Comparison of ENCODE assay signal across 8 cellular contexts in the genomic region with DNA sequence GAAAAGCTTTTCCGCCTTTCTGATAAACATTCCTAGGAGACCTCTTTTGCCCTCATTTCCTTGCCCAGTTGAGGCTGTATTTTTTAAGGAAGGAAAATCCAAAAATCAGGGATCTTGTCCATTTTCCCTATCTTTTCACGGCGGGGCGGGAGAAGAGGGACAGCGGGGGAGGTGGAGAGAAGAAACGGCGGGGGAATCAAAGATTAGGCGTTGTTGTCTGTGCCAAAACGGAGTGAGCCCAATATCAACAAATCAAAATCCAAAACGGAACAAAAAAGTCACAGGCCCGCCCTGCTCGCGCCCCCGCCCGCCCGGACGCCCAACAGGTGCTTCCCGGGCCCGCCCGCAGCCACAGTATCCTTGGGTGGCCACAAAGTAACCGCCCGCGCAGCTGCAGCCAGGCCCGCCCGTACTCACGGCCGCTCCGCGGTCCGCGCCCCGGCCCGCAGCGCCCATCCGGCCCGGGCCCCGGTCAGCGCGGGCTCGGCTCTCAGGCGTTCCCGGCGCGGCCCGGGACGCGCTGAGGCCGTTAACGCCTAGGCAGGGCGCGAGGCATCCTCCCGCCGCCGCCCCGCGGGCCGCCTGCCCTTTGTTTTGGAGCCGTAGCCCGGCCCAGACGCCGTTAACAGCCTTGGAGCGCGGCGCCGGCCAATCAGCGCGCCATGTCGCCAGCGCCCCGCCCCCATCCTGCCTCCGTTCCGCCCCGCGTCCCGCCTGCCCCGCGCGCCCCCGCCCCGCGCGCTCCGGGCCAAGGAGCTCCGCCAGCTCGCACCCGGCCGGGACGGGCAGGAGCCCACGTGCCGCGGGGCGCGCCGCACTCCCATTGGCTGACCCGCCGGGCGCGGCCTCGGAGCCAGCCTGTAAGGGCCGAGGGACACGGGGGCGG. TPM values are rescaled to one million over a fixed set of nuclear protein-coding genes. Genes with fewer than 3 reads are reported as not detected.
DNase-seq lines count a peak whose midpoint lies in the region; ATAC-seq, FAIRE-seq and TF ChIP-seq lines count a peak whose summit lies in the region.

A gene with protein sequence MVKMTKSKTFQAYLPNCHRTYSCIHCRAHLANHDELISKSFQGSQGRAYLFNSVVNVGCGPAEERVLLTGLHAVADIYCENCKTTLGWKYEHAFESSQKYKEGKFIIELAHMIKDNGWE (minus strand): TSS at position 597 of the 886 bp plus-strand sequence. CDS start 25,050 bp downstream, outside the sequence.

- peak; percentile 92 for FAIRE-seq in GM12891 (lab: Jason Lieb, UNC)

- ATAC-seq in HG02678 (IDR thresholded peaks at IDR 0.05; ENCODE audit: unreplicated experiment) (peak; percentile 87), heart left ventricle (peak; percentile 94 to 99 (median 98))

- no peak within 1 kb of the TSS for H3K9ac ChIP-seq in trophoblast cell (ENCODE audit: low read length)

- no peak within 1 kb of the TSS for H3K4ac ChIP-seq in trophoblast cell (ENCODE audit: low read depth, low read length)

- WGBS in adrenal gland, 4 donors, result 0 to 2% (median 1%) methylated on average over 20 to 102 of the region's 102 CpGs
- 0 to 1% (median 1%) methylated on average over 30 to 102 of the region's 102 CpGs for WGBS in heart left ventricle, 4 donors
- no CpG with 5 or more reads among the region's 102 CpGs for WGBS in trophoblast cell (ENCODE audit: extremely low coverage, insufficient coverage, insufficient read length)
- 1% methylated on average over 32 to 33 of the region's 102 CpGs for WGBS in tibial nerve, 2 donors

- H3K27ac ChIP-seq in adrenal gland (peak within 1 kb of the TSS in 4 of 5 donors; percentile 27 to 90 (median 66)), heart left ventricle (peak within 1 kb of the TSS; percentile 41 to 87 (median 74)), trophoblast cell (ENCODE audit: low read depth, low read length) (no peak within 1 kb of the TSS), tibial nerve (peak within 1 kb of the TSS; percentile 61 to 87 (median 78))

- peak within 1 kb of the TSS; percentile 62 for H3K18ac ChIP-seq in trophoblast cell (ENCODE audit: low read length)

- H3K9me3 ChIP-seq in adrenal gland (replicated peaks in 1 of 3), result no peaks in the 10 kb centered on the region
- H3K9me3 ChIP-seq in heart left ventricle, result no peaks in the 10 kb centered on the region
- peaks cover 4% of the 10 kb centered on the region for H3K9me3 ChIP-seq in trophoblast cell (ENCODE audit: insufficient read depth, low read depth, low read length)
- no peaks in the 10 kb centered on the region for H3K9me3 ChIP-seq in tibial nerve

- H2BK12ac ChIP-seq in trophoblast cell (ENCODE audit: low read length), result no peak within 1 kb of the TSS

- peak within 1 kb of the TSS; percentile 64 for H4K8ac ChIP-seq in trophoblast cell (ENCODE audit: low read depth, low read length)

- DNase-seq in GM12891 (ENCODE audit: insufficient read length, low spot score) (peak; percentile 98), NCI-H128 (lab: John Stamatoyannopoulos, UW; ENCODE audit: unreplicated experiment) (peak; percentile 71), SW480 (ENCODE audit: low spot score) (peak; percentile 84), adrenal gland (peak; percentile 95 to 99 (median 97)), heart left ventricle (peak; percentile 97 to 99 (median 98)), trophoblast cell (peak; percentile 96), tibial nerve (ENCODE audit: low spot score in 2 of 2) (peak; percentile 91 to 96)

- peak within 1 kb of the TSS; percentile 26 for H4K91ac ChIP-seq in trophoblast cell (ENCODE audit: low read depth, low read length)

- peak within 1 kb of the TSS; percentile 87 for H2AFZ ChIP-seq in trophoblast cell (ENCODE audit: insufficient read depth, low read length, poor library complexity)

- H3K36me3 ChIP-seq in adrenal gland (replicated peaks in 1 of 2) (no peaks in the 10 kb centered on the region), heart left ventricle (no peaks in the 10 kb centered on the region), trophoblast cell (ENCODE audit: control insufficient read depth in 1 of 2, insufficient read depth in 2 of 2, low read length in 2 of 2) (no peaks in the 10 kb centered on the region), tibial nerve (peaks cover 0 to 7% (median 0%) of the 10 kb centered on the region in 3 donors)

- H3K23ac ChIP-seq in trophoblast cell (ENCODE audit: low read length), result no peak within 1 kb of the TSS

- peak within 1 kb of the TSS; percentile 63 for H3K14ac ChIP-seq in trophoblast cell (ENCODE audit: low read length)

- peaks cover 5 to 8% of the 10 kb centered on the region in 2 donors for H3K4me1 ChIP-seq in adrenal gland (replicated peaks in 1 of 2)
- peaks cover 0 to 18% (median 8%) of the 10 kb centered on the region in 12 donors for H3K4me1 ChIP-seq in heart left ventricle
- H3K4me1 ChIP-seq in trophoblast cell (ENCODE audit: control insufficient read depth in 1 of 2, insufficient read depth in 2 of 2, low read length in 2 of 2), result peaks cover 4 to 5% of the 10 kb centered on the region in 2 experiments
- peaks cover 0 to 18% (median 11%) of the 10 kb centered on the region in 4 donors for H3K4me1 ChIP-seq in tibial nerve

- no peak within 1 kb of the TSS for H2AK5ac ChIP-seq in trophoblast cell (ENCODE audit: low read length)

- H3K27me3 ChIP-seq in adrenal gland, result no peaks in the 10 kb centered on the region
- no peaks in the 10 kb centered on the region for H3K27me3 ChIP-seq in heart left ventricle
- no peaks in the 10 kb centered on the region for H3K27me3 ChIP-seq in trophoblast cell (ENCODE audit: insufficient read depth, low read length)
- H3K27me3 ChIP-seq in tibial nerve, result no peaks in the 10 kb centered on the region

- peak within 1 kb of the TSS; percentile 92 for H3K4me2 ChIP-seq in trophoblast cell (ENCODE audit: low read length)

- H2BK120ac ChIP-seq in trophoblast cell (ENCODE audit: insufficient read depth, low read length, poor library complexity), result no peak within 1 kb of the TSS

- intact Hi-C loops in adrenal gland (cut with DNase I) (no loop called here), heart left ventricle (cut with DNase I) (loop anchor here in 5 of 10 donors (1.0 to 10.0 kb wide), 7 partner anchors 79 to 203 kb away; a partner anchor contains a TSS)

- peak in 1 of 6 experiments; percentile 26 for TF ChIP-seq CTCF in adrenal gland (IDR thresholded peaks at IDR 0.05)
- TF ChIP-seq CTCF in heart left ventricle (IDR thresholded peaks at IDR 0.05), result peak in 1 of 12 donors; percentile 4
- TF ChIP-seq CTCF in tibial nerve (IDR thresholded peaks at IDR 0.05), result peak in 2 of 5 experiments; percentile 42 to 44

- H3K4me3 ChIP-seq in adrenal gland (peak within 1 kb of the TSS in 3 of 4 donors; percentile 18 to 91 (median 45)), heart left ventricle (peak within 1 kb of the TSS; percentile 42 to 87 (median 70)), trophoblast cell (ENCODE audit: low read depth, low read length) (peak within 1 kb of the TSS; percentile 79), tibial nerve (peak within 1 kb of the TSS; percentile 50 to 87 (median 60))

- H2BK5ac ChIP-seq in trophoblast cell (ENCODE audit: low read depth, low read length, poor library complexity), result no peak within 1 kb of the TSS

- H4K12ac ChIP-seq in trophoblast cell (ENCODE audit: low read depth, low read length), result peak within 1 kb of the TSS; percentile 82

- H3K79me2 ChIP-seq in trophoblast cell (ENCODE audit: control insufficient read depth, insufficient read depth, low read length, poor library complexity), result peaks cover 3% of the 10 kb centered on the region

- peaks cover 2% of the 10 kb centered on the region for H3K79me1 ChIP-seq in trophoblast cell (ENCODE audit: low read length)

- peak in 1 of 2 donors; percentile 94 for TF ChIP-seq EP300 in tibial nerve (IDR thresholded peaks at IDR 0.05)

- TF ChIP-seq POLR2A in GM12891 (IDR thresholded peaks at IDR 0.05; ENCODE audit: low read depth, low read length), result no peak
- peak; percentile 84 to 98 for TF ChIP-seq POLR2A in adrenal gland (IDR thresholded peaks at IDR 0.05)
- peak; percentile 92 to 99 for TF ChIP-seq POLR2A in heart left ventricle (IDR thresholded peaks at IDR 0.05)
- TF ChIP-seq POLR2A in tibial nerve (IDR thresholded peaks at IDR 0.05), result peak; percentile 96 to 98

TF ChIP-seq in GM12891, 5 proteins besides CTCF, POLR2A, EP300 and RAD21:
- TF ChIP-seq TAF1 (IDR thresholded peaks at IDR 0.05; ENCODE audit: low read depth, low read length) (no peak), SPI1 (IDR thresholded peaks at IDR 0.05; ENCODE audit: low read depth, low read length) (no peak), PAX5 (IDR thresholded peaks at IDR 0.05; ENCODE audit: insufficient read depth, low read length, severe bottlenecking) (no peak), POLR2AphosphoS5 (IDR thresholded peaks at IDR 0.05; ENCODE audit: low read depth, low read length) (no peak), POU2F2 (IDR thresholded peaks at IDR 0.05; ENCODE audit: low read depth, low read length) (no peak)
TF ChIP-seq in GM12891: peak in this region for 0.

RNA-seq across cellular contexts. Expression of the gene that starts here (rescaled TPM):
- polyA plus RNA-seq in GM12891 (2012; ENCODE audit: low read depth, missing spikeins), result 0.44 TPM
- 10 to 100 TPM in 1 of 8 donors, 1 to 10 TPM in 7; 1.1 to 19.4 (median 3.3) TPM for total RNA-seq in adrenal gland
- 1 to 10 TPM in 2 of 3 donors, under 1 TPM in 1; 0.84 to 4.4 (median 1.8) TPM for polyA plus RNA-seq in adrenal gland
- total RNA-seq in heart left ventricle, result 10 to 100 TPM in 1 of 9 donors, 1 to 10 TPM in 8; 6.3 to 10.0 (median 7.5) TPM
- 1 to 10 TPM; 2.5 to 2.8 TPM for polyA plus RNA-seq in heart left ventricle
- 1.7 and 2.4 TPM in 2 replicates for polyA plus RNA-seq in trophoblast cell (2013)
- total RNA-seq in tibial nerve, result 10 to 100 TPM in 3 of 4 donors, 1 to 10 TPM in 1; 6.3 to 43.1 (median 16.5) TPM
